27 cellular contexts compared by ENCODE assay signal in the genomic region with DNA sequence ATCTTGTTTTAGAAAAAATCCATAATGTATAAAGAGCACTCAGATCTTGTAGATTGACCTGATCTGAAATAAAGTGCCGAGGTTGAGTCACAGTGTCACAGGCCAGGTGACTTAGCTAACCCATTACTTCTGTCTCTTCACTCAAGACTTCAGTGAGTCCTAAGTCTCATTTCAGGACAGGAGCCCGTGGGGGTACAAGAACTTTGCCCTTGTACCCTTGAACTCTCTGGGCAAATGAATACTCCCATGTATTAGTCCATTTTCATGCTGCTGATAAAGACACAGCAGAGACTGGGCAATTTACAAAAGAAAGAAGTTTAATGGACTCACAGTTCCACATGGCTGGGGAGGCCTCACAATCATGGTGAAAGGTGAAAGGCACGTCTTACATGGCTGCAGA.
"Had no signal": no experiment of that assay in that cellular context is flagged by ENCODE, and none has a peak within 500 bp of the region (broad histone marks: within the 10 kb centered on the region; RNA-seq: fewer than 3 reads in every experiment).

No MANE protein-coding gene starts in this region.

- H3K9me3 ChIP-seq: suprapubic skin, testis, thoracic aorta, thyroid gland, transverse colon, upper lobe of left lung, upper lobe of right lung, uterus, vagina had no signal

- FAIRE-seq: urothelium cell line had no signal

- ATAC-seq: stimulated activated effector memory CD8-positive, alpha-beta T cell treated with anti-CD3 and anti-CD28 coated beads, Interleukin-12 subunit alpha, Interleukin-12 subunit beta, amount 100 ng/mL, for 72 hours; stimulated activated memory B cell treated with anti-CD40 and anti-IgM and Interleukin-4, amounts not matched to agents 10 μg/mL and 1 μg/mL and 100 μg/mL, for 72 hours; stimulated activated naive B cell treated with anti-CD40 and anti-IgM and Interleukin-4, amounts not matched to agents 10 μg/mL and 1 μg/mL and 100 μg/mL, for 72 hours; stimulated activated naive CD8-positive, alpha-beta T cell treated with anti-CD3 and anti-CD28 coated beads, Interleukin-15, amount 100 ng/mL, for 72 hours; stimulated activated naive CD8-positive, alpha-beta T cell treated with anti-CD3 and anti-CD28 coated beads, Interleukin-15, Interleukin-2, amounts not matched to agents 100 U/mL and 50 U/mL, for 24 hours; upper lobe of right lung had no signal

- H3K4me3 ChIP-seq: stomach, suprapubic skin, testis, thoracic aorta, thyroid gland, tibial artery, tibial nerve, transverse colon, upper lobe of left lung, upper lobe of right lung, uterus, vagina had no signal

- DNase-seq: stimulated activated CD4-positive, alpha-beta T cell treated with anti-CD3 and anti-CD28 coated beads, Interleukin-2, amount 100 ng/mL, for 48 hours; stimulated activated CD4-positive, alpha-beta T cell treated with anti-CD3 and anti-CD28 coated beads, Interleukin-4, amount 100 ng/mL, for 1 hour; stimulated activated CD4-positive, alpha-beta T cell treated with anti-CD3 and anti-CD28 coated beads, Interleukin-4, amount 100 ng/mL, for 24 hours; stimulated activated CD4-positive, alpha-beta T cell treated with anti-CD3 and anti-CD28 coated beads, Interleukin-4, amount 100 ng/mL, for 4 hours; stimulated activated CD8-positive, alpha-beta memory T cell treated with anti-CD3 and anti-CD28 coated beads, Interleukin-4, amount 100 ng/mL, for 48 hours; stimulated activated naive B cell treated with anti-CD40 and anti-IgM and Interleukin-4, amounts not matched to agents 10 μg/mL and 1 μg/mL and 100 μg/mL, for 72 hours; stimulated activated naive CD4-positive, alpha-beta T cell; stimulated activated naive CD4-positive, alpha-beta T cell treated with Interleukin-2 at 50 U/mL for 16 hours; stimulated activated naive CD8-positive, alpha-beta T cell treated with anti-CD3 and anti-CD28 coated beads, Interleukin-15, amount 100 ng/mL, for 72 hours; stimulated activated naive CD8-positive, alpha-beta T cell treated with anti-CD3 and anti-CD28 coated beads, Interleukin-15, Interleukin-2, amounts not matched to agents 100 U/mL and 50 U/mL, for 24 hours; stomach; substantia nigra; testis; thyroid gland; tibial artery; transverse colon; trophoblast cell; upper lobe of left lung; upper lobe of right lung; uterus had no signal

- H3K4me1 ChIP-seq: stomach, suprapubic skin, testis, thyroid gland, tibial artery, tibial nerve, transverse colon, upper lobe of left lung, upper lobe of right lung, uterus, vagina had no signal

- H3K27ac ChIP-seq: stomach, suprapubic skin, testis, thoracic aorta, thyroid gland, tibial artery, tibial nerve, transverse colon, upper lobe of left lung, upper lobe of right lung, uterus, vagina had no signal

- H3K36me3 ChIP-seq: stomach, suprapubic skin, thoracic aorta, thyroid gland, tibial artery, tibial nerve, transverse colon, upper lobe of left lung, upper lobe of right lung, uterus, vagina had no signal

- H3K27me3 ChIP-seq: stomach, suprapubic skin, testis, thyroid gland, tibial artery, tibial nerve, transverse colon, upper lobe of left lung, upper lobe of right lung, uterus, vagina had no signal
